Comparison of ENCODE assay signal across 10 cellular contexts in genomic region chr21:14589855-14590563, GRCh38. TPM values are rescaled to one million over a fixed set of nuclear protein-coding genes. Genes with fewer than 3 reads are reported as not detected.
A peak's percentile ranks its signal among the peaks of the same experiment; 100 is the strongest.
DNase-seq lines count a peak whose midpoint lies in the region; ATAC-seq and TF ChIP-seq lines count a peak whose summit lies in the region.
"Had no signal": no experiment of that assay in that cellular context is flagged by ENCODE, and none has a peak within 500 bp of the region (broad histone marks: within the 10 kb centered on the region; RNA-seq: fewer than 3 reads in every experiment).

No MANE protein-coding gene starts in this region.

- H3K9me3 ChIP-seq in endodermal cell (ENCODE audit: control insufficient read depth, low read length): no peaks in the 10 kb centered on the region
- H3K9me3 ChIP-seq: BE2C had no signal

- TF ChIP-seq CTCF in KMS-11 (conservative IDR thresholded peaks at IDR 0.05; ENCODE audit: low read depth, low read length): no peak
- no peak for TF ChIP-seq CTCF in endodermal cell (conservative IDR thresholded peaks at IDR 0.05)

- H3K4me3 ChIP-seq in KMS-11 (IDR thresholded peaks at IDR 0.05; ENCODE audit: insufficient read depth, low read depth, low read length) (no peak overlapping the region), endodermal cell (ENCODE audit: low read length) (no peak overlapping the region)

- H3K27me3 ChIP-seq in KMS-11 (ENCODE audit: insufficient read depth, low read depth): no peaks in the 10 kb centered on the region
- no peaks in the 10 kb centered on the region for H3K27me3 ChIP-seq in endodermal cell (ENCODE audit: control insufficient read depth, insufficient read depth, low read length, poor library complexity, severe bottlenecking)
- H3K27me3 ChIP-seq: BE2C had no signal

- H3K4me1 ChIP-seq in KMS-11 (ENCODE audit: low read depth, poor library complexity, severe bottlenecking): peaks cover 42% of the 10 kb centered on the region
- H3K4me1 ChIP-seq in endodermal cell (ENCODE audit: control insufficient read depth, insufficient read depth, low read length): no peaks in the 10 kb centered on the region
- H3K4me1 ChIP-seq: BE2C had no signal

- no peak for DNase-seq in activated naive CD4-positive, alpha-beta T cell treated with anti-CD3 and anti-CD28 coated beads, Interleukin-2, amount 10 ng/mL, durations not matched to agents 7 days and 5 days
- DNase-seq in activated naive CD4-positive, alpha-beta T cell treated with anti-CD3 and anti-CD28 coated beads for 36 hours: no peak
- DNase-seq in 8988T: no peak
- DNase-seq in endodermal cell: no peak
- no peak for DNase-seq in SW480 (ENCODE audit: low spot score)
- DNase-seq: BE2C; stimulated activated CD4-positive, alpha-beta T cell treated with anti-CD3 and anti-CD28 coated beads, Interleukin-2, amount 100 ng/mL, for 48 hours had no signal

- no peak overlapping the region for H3K9ac ChIP-seq in KMS-11
- H3K9ac ChIP-seq in endodermal cell (ENCODE audit: extremely low read depth, low read length, poor library complexity, severe bottlenecking): no peak overlapping the region

- H3K9me3 Mint-ChIP-seq in activated naive CD4-positive, alpha-beta T cell treated with anti-CD3 and anti-CD28 coated beads, Interleukin-2, amount 10 ng/mL, durations not matched to agents 7 days and 5 days: peaks cover 16% of the 10 kb centered on the region
- H3K9me3 Mint-ChIP-seq in activated naive CD4-positive, alpha-beta T cell treated with anti-CD3 and anti-CD28 coated beads for 36 hours: peaks cover 4% of the 10 kb centered on the region
- peaks cover 14% of the 10 kb centered on the region for H3K9me3 Mint-ChIP-seq in stimulated activated naive CD8-positive, alpha-beta T cell treated with anti-CD3 and anti-CD28 coated beads, Interleukin-15, Interleukin-2, amounts not matched to agents 100 ng/mL and 50 ng/mL, for 24 hours
- H3K9me3 Mint-ChIP-seq in endodermal cell: peaks cover 9% of the 10 kb centered on the region

- peaks cover 31% of the 10 kb centered on the region for H3K4me1 Mint-ChIP-seq in activated naive CD4-positive, alpha-beta T cell treated with anti-CD3 and anti-CD28 coated beads, Interleukin-2, amount 10 ng/mL, durations not matched to agents 7 days and 5 days
- H3K4me1 Mint-ChIP-seq in activated naive CD4-positive, alpha-beta T cell treated with anti-CD3 and anti-CD28 coated beads for 36 hours (ENCODE audit: low read depth): peaks cover 19% of the 10 kb centered on the region
- H3K4me1 Mint-ChIP-seq in stimulated activated naive CD8-positive, alpha-beta T cell treated with anti-CD3 and anti-CD28 coated beads, Interleukin-15, Interleukin-2, amounts not matched to agents 100 ng/mL and 50 ng/mL, for 24 hours (ENCODE audit: low read depth): peaks cover 38% of the 10 kb centered on the region
- H3K4me1 Mint-ChIP-seq in endodermal cell: peaks cover 10% of the 10 kb centered on the region

- no peaks in the 10 kb centered on the region for H3K27me3 Mint-ChIP-seq in activated naive CD4-positive, alpha-beta T cell treated with anti-CD3 and anti-CD28 coated beads, Interleukin-2, amount 10 ng/mL, durations not matched to agents 7 days and 5 days
- no peaks in the 10 kb centered on the region for H3K27me3 Mint-ChIP-seq in activated naive CD4-positive, alpha-beta T cell treated with anti-CD3 and anti-CD28 coated beads for 36 hours (ENCODE audit: low read depth)
- no peaks in the 10 kb centered on the region for H3K27me3 Mint-ChIP-seq in stimulated activated naive CD8-positive, alpha-beta T cell treated with anti-CD3 and anti-CD28 coated beads, Interleukin-15, Interleukin-2, amounts not matched to agents 100 ng/mL and 50 ng/mL, for 24 hours
- H3K27me3 Mint-ChIP-seq in endodermal cell (ENCODE audit: insufficient read depth): no peaks in the 10 kb centered on the region

- peak overlapping the region; percentile 24; the same call in 1 of the 2 replicates for H2AFZ ChIP-seq in KMS-11 (ENCODE audit: low read depth)

- intact Hi-C loops in activated naive CD4-positive, alpha-beta T cell treated with anti-CD3 and anti-CD28 coated beads for 36 hours (cut with micrococcal nuclease): loop anchor here (1.0 to 5.0 kb wide), 5 partner anchors 9 to 87 kb away; no protein-coding TSS in a partner anchor

- 89 to 100% methylated on average over 2 to 4 of the region's 7 CpGs for WGBS in endodermal cell (ENCODE audit: insufficient coverage in 1 of 2, insufficient read length in 1 of 2), 2 experiments

- no peaks in the 10 kb centered on the region for H4K20me1 ChIP-seq in KMS-11 (ENCODE audit: insufficient read depth)

- CTCF ChIA-PET in activated naive CD4-positive, alpha-beta T cell treated with anti-CD3 and anti-CD28 coated beads, Interleukin-2, amount 10 ng/mL, durations not matched to agents 7 days and 5 days (lab: Charles Lee): interaction anchor here (1.5 kb wide), 1 partner anchor 13 kb away, joined by 4 read pairs; no protein-coding TSS in a partner anchor
- CTCF ChIA-PET in activated naive CD4-positive, alpha-beta T cell treated with anti-CD3 and anti-CD28 coated beads for 36 hours (lab: Charles Lee): no interaction called here

- H3K36me3 ChIP-seq in KMS-11 (ENCODE audit: insufficient read depth) (no peaks in the 10 kb centered on the region), endodermal cell (ENCODE audit: control insufficient read depth, insufficient read depth, low read length) (no peaks in the 10 kb centered on the region)
- H3K36me3 ChIP-seq: BE2C had no signal

- peak overlapping the region; percentile 82 for H3K4me2 ChIP-seq in KMS-11

- peak overlapping the region; percentile 54 for H3K27ac ChIP-seq in KMS-11
- H3K27ac ChIP-seq in endodermal cell (ENCODE audit: low read depth, low read length): no peak overlapping the region

- H3K79me2 ChIP-seq in KMS-11 (ENCODE audit: insufficient read depth, low read depth): no peaks in the 10 kb centered on the region

- H3K36me3 Mint-ChIP-seq in activated naive CD4-positive, alpha-beta T cell treated with anti-CD3 and anti-CD28 coated beads, Interleukin-2, amount 10 ng/mL, durations not matched to agents 7 days and 5 days: peaks cover 18% of the 10 kb centered on the region
- peaks cover 2% of the 10 kb centered on the region for H3K36me3 Mint-ChIP-seq in activated naive CD4-positive, alpha-beta T cell treated with anti-CD3 and anti-CD28 coated beads for 36 hours (ENCODE audit: low read depth)
- H3K36me3 Mint-ChIP-seq in stimulated activated naive CD8-positive, alpha-beta T cell treated with anti-CD3 and anti-CD28 coated beads, Interleukin-15, Interleukin-2, amounts not matched to agents 100 ng/mL and 50 ng/mL, for 24 hours (ENCODE audit: low read depth): peaks cover 13% of the 10 kb centered on the region
- no peaks in the 10 kb centered on the region for H3K36me3 Mint-ChIP-seq in endodermal cell (ENCODE audit: low read depth)

- H3K27ac Mint-ChIP-seq in activated naive CD4-positive, alpha-beta T cell treated with anti-CD3 and anti-CD28 coated beads, Interleukin-2, amount 10 ng/mL, durations not matched to agents 7 days and 5 days: peak overlapping the region; percentile 38
- no peak overlapping the region for H3K27ac Mint-ChIP-seq in activated naive CD4-positive, alpha-beta T cell treated with anti-CD3 and anti-CD28 coated beads for 36 hours
- H3K27ac Mint-ChIP-seq in stimulated activated naive CD8-positive, alpha-beta T cell treated with anti-CD3 and anti-CD28 coated beads, Interleukin-15, Interleukin-2, amounts not matched to agents 100 ng/mL and 50 ng/mL, for 24 hours: peak overlapping the region; percentile 87
- no peak overlapping the region for H3K27ac Mint-ChIP-seq in endodermal cell

- ATAC-seq in HG02642 (IDR thresholded peaks at IDR 0.05; ENCODE audit: poor library complexity, unreplicated experiment): peak; percentile 80

- no peak overlapping the region for H3K4me3 Mint-ChIP-seq in activated naive CD4-positive, alpha-beta T cell treated with anti-CD3 and anti-CD28 coated beads, Interleukin-2, amount 10 ng/mL, durations not matched to agents 7 days and 5 days
- H3K4me3 Mint-ChIP-seq in activated naive CD4-positive, alpha-beta T cell treated with anti-CD3 and anti-CD28 coated beads for 36 hours: no peak overlapping the region
- H3K4me3 Mint-ChIP-seq in stimulated activated naive CD8-positive, alpha-beta T cell treated with anti-CD3 and anti-CD28 coated beads, Interleukin-15, Interleukin-2, amounts not matched to agents 100 ng/mL and 50 ng/mL, for 24 hours: peak overlapping the region; percentile 37
- no peak overlapping the region for H3K4me3 Mint-ChIP-seq in endodermal cell

RNA-seq across cellular contexts. Expression of gene SAMSN1, which starts 43.9 kb away (rescaled TPM):
- total RNA-seq in activated naive CD4-positive, alpha-beta T cell treated with anti-CD3 and anti-CD28 coated beads for 36 hours: 10 to 100 TPM; 41.1 to 43.0 TPM
- total RNA-seq in endodermal cell: 1 to 10 TPM in 1 of 2 donors, not detected in 1; 1.4 TPM
- 0.46 TPM for polyA plus RNA-seq in endodermal cell (2013, experiment 1 of 2)
- 0.37 TPM for polyA plus RNA-seq in endodermal cell (2013, experiment 2 of 2)

Comparison
In these comparisons a context has a peak if more than half of its experiments do, and no peak if none do; other contexts are left out.
1. H3K27ac Mint-ChIP-seq: peak in activated naive CD4-positive, alpha-beta T cell treated with anti-CD3 and anti-CD28 coated beads, Interleukin-2, amount 10 ng/mL, durations not matched to agents 7 days and 5 days (single experiment) and stimulated activated naive CD8-positive, alpha-beta T cell treated with anti-CD3 and anti-CD28 coated beads, Interleukin-15, Interleukin-2, amounts not matched to agents 100 ng/mL and 50 ng/mL, for 24 hours (single experiment); none in activated naive CD4-positive, alpha-beta T cell treated with anti-CD3 and anti-CD28 coated beads for 36 hours (single experiment) and endodermal cell (single experiment).
2. RNA of gene SAMSN1, which starts 43.9 kb away (total RNA-seq): 41.1 to 43.0 TPM in activated naive CD4-positive, alpha-beta T cell treated with anti-CD3 and anti-CD28 coated beads for 36 hours; 1.4 TPM in endodermal cell; every median in the first group is over 10 times any median in the second.